ENCODE assay signal across 25 cellular contexts in the genomic region with DNA sequence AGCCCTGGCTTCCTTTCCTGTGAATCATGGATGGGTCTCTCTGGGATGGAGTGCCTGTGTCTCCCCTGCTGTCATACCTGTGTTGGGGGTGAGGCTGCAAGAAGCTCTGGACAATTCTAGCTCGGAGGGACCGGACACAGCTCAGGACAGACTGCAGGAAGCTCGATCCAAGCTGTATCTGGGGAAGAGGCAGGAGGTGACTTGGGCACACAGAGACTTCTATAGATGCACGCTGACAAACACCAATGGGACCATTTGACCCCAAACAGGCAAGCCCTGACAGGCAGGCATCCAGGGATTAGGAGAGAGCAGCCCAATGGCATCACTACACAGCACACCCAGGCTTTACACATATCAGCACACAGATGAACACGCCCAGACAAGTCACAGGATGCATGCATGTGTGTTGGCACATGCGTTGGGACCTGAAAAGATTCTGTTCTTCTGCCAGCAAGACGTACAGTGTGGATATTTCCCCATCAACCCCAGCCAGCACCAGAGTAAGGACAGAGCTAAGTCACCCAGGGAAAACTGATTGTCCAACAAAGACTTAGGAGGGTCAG. TPM values are rescaled to one million over a fixed set of nuclear protein-coding genes. Genes with fewer than 3 reads are reported as not detected.
DNase-seq lines count a peak whose midpoint lies in the region; ATAC-seq and TF ChIP-seq lines count a peak whose summit lies in the region.
"Had no signal": no experiment of that assay in that cellular context is flagged by ENCODE, and none has a peak within 500 bp of the region (broad histone marks: within the 10 kb centered on the region; RNA-seq: fewer than 3 reads in every experiment).

No MANE protein-coding gene starts in this region.

- H4K91ac ChIP-seq in neuronal stem cell (ENCODE audit: low read depth, low read length, poor library complexity), result no peak overlapping the region

- H3K9me3 ChIP-seq in RWPE2 (ENCODE audit: severe bottlenecking) (no peaks in the 10 kb centered on the region), mammary epithelial cell (replicated peaks; ENCODE audit: insufficient read depth, low read length) (no peaks in the 10 kb centered on the region), esophagus (ENCODE audit: control insufficient read depth in 2 of 2, insufficient read depth in 1 of 2, low read depth in 1 of 2, low read length in 1 of 2) (no peaks in the 10 kb centered on the region), neuronal stem cell (replicated peaks in 1 of 2; ENCODE audit: control insufficient read depth in 2 of 2, insufficient read depth in 1 of 2, low read depth in 1 of 2, low read length in 2 of 2) (no peaks in the 10 kb centered on the region)
- H3K9me3 ChIP-seq: SJCRH30 had no signal

- in situ Hi-C loops in mammary epithelial cell (cut with MboI; ENCODE audit: low sequenced_read_pairs in 2 of 2), result no loop called here

- H3K4me1 Mint-ChIP-seq in activated CD4-positive, alpha-beta memory T cell treated with anti-CD3 and anti-CD28 coated beads, Interleukin-2, amount 10 ng/mL, durations not matched to agents 7 days and 5 days, result no peaks in the 10 kb centered on the region
- H3K4me1 Mint-ChIP-seq: CD8-positive, alpha-beta memory T cell had no signal

- H3K36me3 Mint-ChIP-seq in activated CD4-positive, alpha-beta memory T cell treated with anti-CD3 and anti-CD28 coated beads, Interleukin-2, amount 10 ng/mL, durations not matched to agents 7 days and 5 days (ENCODE audit: low read depth), result no peaks in the 10 kb centered on the region
- H3K36me3 Mint-ChIP-seq: CD8-positive, alpha-beta memory T cell had no signal

- 80% methylated on average over 7 of the region's 7 CpGs for WGBS in mammary epithelial cell (ENCODE audit: low coverage, missing lambda C conversion rate)
- WGBS in esophagus, 2 donors, result 55 to 59% methylated on average over 7 of the region's 7 CpGs
- WGBS in neuronal stem cell (ENCODE audit: extremely low coverage in 2 of 2, insufficient read length in 2 of 2, insufficient replicate concordance in 1 of 2), 2 donors, result no CpG with 5 or more reads among the region's 7 CpGs

- intact Hi-C loops in mammary epithelial cell (cut with micrococcal nuclease), result no loop called here

- H3K14ac ChIP-seq in neuronal stem cell (ENCODE audit: low read length), result no peak overlapping the region

- H3K27ac ChIP-seq in RWPE2 (ENCODE audit: poor library complexity, severe bottlenecking), result no peak overlapping the region
- H3K27ac ChIP-seq in mammary epithelial cell (ENCODE audit: insufficient read depth, low read depth, low read length), result no peak overlapping the region
- peak overlapping the region; percentile 71 to 73 for H3K27ac ChIP-seq in esophagus (ENCODE audit: low read depth in 2 of 2, low read length in 1 of 2)
- no peak overlapping the region for H3K27ac ChIP-seq in neuronal stem cell (replicated peaks; ENCODE audit: low read length)
- H3K27ac ChIP-seq: C4-2B, SJCRH30 had no signal

- CTCF ChIA-PET in mammary epithelial cell (lab: Charles Lee; ENCODE audit: low non-redundant PET), result no interaction called here
- CTCF ChIA-PET in activated CD4-positive, alpha-beta memory T cell treated with anti-CD3 and anti-CD28 coated beads, Interleukin-2, amount 10 ng/mL, durations not matched to agents 7 days and 5 days (lab: Charles Lee), result no interaction called here

- H3K9ac ChIP-seq in mammary epithelial cell (ENCODE audit: insufficient read depth, low read length), result no peak overlapping the region
- no peak overlapping the region for H3K9ac ChIP-seq in neuronal stem cell (ENCODE audit: low read depth, low read length, poor library complexity)

- ATAC-seq in RWPE2 (ENCODE audit: low read depth), result peak; percentile 62
- no peak for ATAC-seq in GM21529 (IDR thresholded peaks at IDR 0.05; ENCODE audit: unreplicated experiment)
- no peak for ATAC-seq in HG03139 (IDR thresholded peaks at IDR 0.05; ENCODE audit: unreplicated experiment)
- ATAC-seq: Panc1 had no signal

- no peaks in the 10 kb centered on the region for H3K79me2 ChIP-seq in mammary epithelial cell (ENCODE audit: insufficient read depth, low read length)

- H2AK5ac ChIP-seq in neuronal stem cell (ENCODE audit: low read depth, low read length), result no peak overlapping the region

- peak overlapping the region; percentile 51 for H3K18ac ChIP-seq in neuronal stem cell (ENCODE audit: low read length)

- no peak overlapping the region for H2BK5ac ChIP-seq in neuronal stem cell (ENCODE audit: low read length)

- H3K4ac ChIP-seq in neuronal stem cell (ENCODE audit: low read length), result no peak overlapping the region

- no peak overlapping the region for H3K27ac Mint-ChIP-seq in activated CD4-positive, alpha-beta memory T cell treated with anti-CD3 and anti-CD28 coated beads, Interleukin-2, amount 10 ng/mL, durations not matched to agents 7 days and 5 days
- H3K27ac Mint-ChIP-seq: CD8-positive, alpha-beta memory T cell; H9; HFFc6 had no signal

- dilution Hi-C loops in mammary epithelial cell (cut with HindIII; ENCODE audit: low sequenced_read_pairs), result no loop called here

- H3K27me3 Mint-ChIP-seq in activated CD4-positive, alpha-beta memory T cell treated with anti-CD3 and anti-CD28 coated beads, Interleukin-2, amount 10 ng/mL, durations not matched to agents 7 days and 5 days, result peaks cover 12% of the 10 kb centered on the region

- no peak for TF ChIP-seq CTCF in RWPE2 (IDR thresholded peaks at IDR 0.05; ENCODE audit: poor library complexity, severe bottlenecking)
- TF ChIP-seq CTCF in mammary epithelial cell (conservative IDR thresholded peaks at IDR 0.05 in 1 of 2, IDR thresholded peaks at IDR 0.05 in 1 of 2; ENCODE audit: extremely low read depth in 1 of 2, insufficient read depth in 1 of 2, low read depth in 1 of 2, low read length in 2 of 2), result no peak

- H2AFZ ChIP-seq in mammary epithelial cell (ENCODE audit: low read depth, low read length) (peak overlapping the region; percentile 51), neuronal stem cell (ENCODE audit: low read length) (no peak overlapping the region)

- no peak overlapping the region for H2BK12ac ChIP-seq in neuronal stem cell (ENCODE audit: low read length)

- no peaks in the 10 kb centered on the region for H3K36me3 ChIP-seq in RWPE2 (ENCODE audit: low read depth)
- H3K36me3 ChIP-seq in mammary epithelial cell (ENCODE audit: insufficient read depth, low read length), result no peaks in the 10 kb centered on the region
- H3K36me3 ChIP-seq in esophagus (ENCODE audit: control insufficient read depth in 2 of 2, insufficient read depth in 2 of 2, low read length in 1 of 2), result no peaks in the 10 kb centered on the region
- H3K36me3 ChIP-seq in neuronal stem cell (replicated peaks in 1 of 2; ENCODE audit: control insufficient read depth in 2 of 2, insufficient read depth in 2 of 2, low read length in 2 of 2), result no peaks in the 10 kb centered on the region
- H3K36me3 ChIP-seq: SJCRH30 had no signal

- no peaks in the 10 kb centered on the region for H3K4me1 ChIP-seq in RWPE2 (ENCODE audit: insufficient read depth, poor library complexity, severe bottlenecking)
- H3K4me1 ChIP-seq in mammary epithelial cell (ENCODE audit: insufficient read depth, low read length), result peaks cover 21% of the 10 kb centered on the region
- peaks cover 4 to 20% of the 10 kb centered on the region in 2 donors for H3K4me1 ChIP-seq in esophagus (ENCODE audit: control insufficient read depth in 2 of 2, insufficient read depth in 2 of 2, low read length in 1 of 2)
- no peaks in the 10 kb centered on the region for H3K4me1 ChIP-seq in neuronal stem cell (ENCODE audit: control insufficient read depth in 2 of 2, insufficient read depth in 1 of 2, low read depth in 1 of 2, low read length in 2 of 2)
- H3K4me1 ChIP-seq: SJCRH30 had no signal

- no peaks in the 10 kb centered on the region for H3K9me3 Mint-ChIP-seq in activated CD4-positive, alpha-beta memory T cell treated with anti-CD3 and anti-CD28 coated beads, Interleukin-2, amount 10 ng/mL, durations not matched to agents 7 days and 5 days
- H3K9me3 Mint-ChIP-seq: CD8-positive, alpha-beta memory T cell; H9 had no signal

- no peaks in the 10 kb centered on the region for H3K27me3 ChIP-seq in RWPE2 (ENCODE audit: insufficient read depth, poor library complexity, severe bottlenecking)
- H3K27me3 ChIP-seq in mammary epithelial cell (ENCODE audit: insufficient read depth, low read length), result no peaks in the 10 kb centered on the region
- H3K27me3 ChIP-seq in esophagus (ENCODE audit: control insufficient read depth in 1 of 2, insufficient read depth in 2 of 2, low read length in 2 of 2), result no peaks in the 10 kb centered on the region
- H3K27me3 ChIP-seq in neuronal stem cell (ENCODE audit: control insufficient read depth in 3 of 3, insufficient read depth in 3 of 3, low read depth in 1 of 3, low read length in 3 of 3), result no peaks in the 10 kb centered on the region

- H3K23ac ChIP-seq in neuronal stem cell (ENCODE audit: low read depth, low read length, poor library complexity), result no peak overlapping the region

- H3K4me3 ChIP-seq in RWPE2 (ENCODE audit: severe bottlenecking) (no peak overlapping the region), mammary epithelial cell (replicated peaks in 1 of 3; ENCODE audit: insufficient read depth in 1 of 3, low read depth in 2 of 3, low read length in 3 of 3) (no peak overlapping the region), esophagus (ENCODE audit: low read depth in 1 of 2, low read length in 2 of 2) (no peak overlapping the region), neuronal stem cell (ENCODE audit: low read length in 2 of 2) (no peak overlapping the region)
- H3K4me3 ChIP-seq: SJCRH30 had no signal

- POLR2A ChIA-PET in activated CD4-positive, alpha-beta memory T cell treated with anti-CD3 and anti-CD28 coated beads, Interleukin-2, amount 10 ng/mL, durations not matched to agents 7 days and 5 days (lab: Charles Lee), result no interaction called here

- BruUV-seq in mammary epithelial cell (replicated peaks; lab: Mats Ljungman, UMichigan), result no TSS peak

- no peaks in the 10 kb centered on the region for H4K20me1 ChIP-seq in mammary epithelial cell (ENCODE audit: insufficient read depth, low read length)

- H3K4me2 ChIP-seq in mammary epithelial cell (ENCODE audit: insufficient read depth, low read depth, low read length), result no peak overlapping the region
- H3K4me2 ChIP-seq in neuronal stem cell (ENCODE audit: insufficient read depth, low read length, poor library complexity, severe bottlenecking), result no peak overlapping the region

- DNase-seq in RWPE2 (ENCODE audit: low spot score) (no peak), mammary epithelial cell (no peak), neuronal stem cell (ENCODE audit: low spot score) (no peak), NCI-H2029 treated with DMSO at 0.1 percent for 48 hours (lab: John Stamatoyannopoulos, UW) (no peak)
- DNase-seq in activated CD4-positive, alpha-beta memory T cell treated with anti-CD3 and anti-CD28 coated beads, Interleukin-2, amount 10 ng/mL, durations not matched to agents 7 days and 5 days, result no peak
- DNase-seq: Calu3; CD8-positive, alpha-beta memory T cell; DMS153; H9; HFFc6; KG1; NCI-H1092 treated with DMSO at 0.1 percent for 48 hours; NCI-H1436 treated with DMSO at 0.1 percent for 48 hours; NCI-H1930; NCI-H2227 treated with DMSO at 0.1 percent for 48 hours; NCI-H510A; NCI-H774; SJCRH30 had no signal

- H3K4me3 Mint-ChIP-seq in activated CD4-positive, alpha-beta memory T cell treated with anti-CD3 and anti-CD28 coated beads, Interleukin-2, amount 10 ng/mL, durations not matched to agents 7 days and 5 days, result no peak overlapping the region
- H3K4me3 Mint-ChIP-seq: CD8-positive, alpha-beta memory T cell; H9; HFFc6 had no signal

- no peak overlapping the region for H2BK120ac ChIP-seq in neuronal stem cell (ENCODE audit: low read depth, low read length)

- H2BK15ac ChIP-seq in neuronal stem cell (ENCODE audit: low read length), result no peak overlapping the region

- H4K8ac ChIP-seq in neuronal stem cell (ENCODE audit: low read depth, low read length), result no peak overlapping the region

- no peaks in the 10 kb centered on the region for H3K79me1 ChIP-seq in neuronal stem cell (ENCODE audit: low read depth, low read length)

RNA-seq across cellular contexts. Expression of a gene that starts 4.5 kb away (rescaled TPM):
- total RNA-seq in mammary epithelial cell, result not detected
- polyA plus RNA-seq in mammary epithelial cell (not detected), esophagus (not detected)
- not detected for polyA minus RNA-seq in mammary epithelial cell
- not detected for polyA plus RNA-seq in neuronal stem cell (2013, experiment 1 of 2)
- not detected for polyA plus RNA-seq in neuronal stem cell (2013, experiment 2 of 2)
- not detected for total RNA-seq in activated CD4-positive, alpha-beta memory T cell treated with anti-CD3 and anti-CD28 coated beads, Interleukin-2, amount 10 ng/mL, durations not matched to agents 7 days and 5 days
- total RNA-seq: Calu3; CD8-positive, alpha-beta memory T cell; Daoy; H9; HFFc6; HT1080; SJCRH30 had no signal
- polyA plus RNA-seq: CD8-positive, alpha-beta memory T cell had no signal

RNA-seq across cellular contexts. Expression of a gene that starts 10.2 kb away (rescaled TPM):
- not detected for total RNA-seq in mammary epithelial cell
- polyA plus RNA-seq in mammary epithelial cell, result not detected
- not detected for polyA minus RNA-seq in mammary epithelial cell
- not detected for polyA plus RNA-seq in esophagus
- 0.03 TPM for polyA plus RNA-seq in neuronal stem cell (2013, experiment 1 of 2)
- 0.03 TPM for polyA plus RNA-seq in neuronal stem cell (2013, experiment 2 of 2)
- not detected for total RNA-seq in activated CD4-positive, alpha-beta memory T cell treated with anti-CD3 and anti-CD28 coated beads, Interleukin-2, amount 10 ng/mL, durations not matched to agents 7 days and 5 days
- total RNA-seq: Calu3; CD8-positive, alpha-beta memory T cell; H9; HFFc6; HT1080; SJCRH30 had no signal
- polyA plus RNA-seq: CD8-positive, alpha-beta memory T cell had no signal

RNA-seq across cellular contexts. Expression of a gene that starts 18.4 kb away (rescaled TPM):
- total RNA-seq in mammary epithelial cell, result not detected
- 0.14 TPM for polyA plus RNA-seq in mammary epithelial cell
- polyA minus RNA-seq in mammary epithelial cell, result not detected
- polyA plus RNA-seq in esophagus, result 1 to 10 TPM in 1 of 2 donors, under 1 TPM in 1; 0.61 to 1.7 TPM
- 0.14 TPM for polyA plus RNA-seq in neuronal stem cell (2013, experiment 1 of 2)
- 0.11 TPM for polyA plus RNA-seq in neuronal stem cell (2013, experiment 2 of 2)
- 1 to 10 TPM in 1 of 2 experiments, under 1 TPM in 1; 0.30 to 1.1 TPM for total RNA-seq in activated CD4-positive, alpha-beta memory T cell treated with anti-CD3 and anti-CD28 coated beads, Interleukin-2, amount 10 ng/mL, durations not matched to agents 7 days and 5 days
- total RNA-seq: Calu3, Daoy, HFFc6, HT1080 had no signal
- polyA plus RNA-seq: CD8-positive, alpha-beta memory T cell had no signal

RNA-seq across cellular contexts. Expression of a gene that starts 58.2 kb away (rescaled TPM):
- 1 to 10 TPM in 1 of 2 donors, under 1 TPM in 1; 0.71 to 5.2 TPM for total RNA-seq in mammary epithelial cell
- polyA plus RNA-seq in mammary epithelial cell (2.5 TPM), esophagus (10 to 100 TPM in 1 of 2 donors, 1 to 10 TPM in 1; 2.5 to 10.5 TPM)
- 5.5 TPM for polyA minus RNA-seq in mammary epithelial cell
- polyA plus RNA-seq in neuronal stem cell (2013, experiment 1 of 2), result 0.04 TPM
- polyA plus RNA-seq in neuronal stem cell (2013, experiment 2 of 2), result 0.06 TPM
- not detected for total RNA-seq in activated CD4-positive, alpha-beta memory T cell treated with anti-CD3 and anti-CD28 coated beads, Interleukin-2, amount 10 ng/mL, durations not matched to agents 7 days and 5 days
- total RNA-seq: CD8-positive, alpha-beta memory T cell; Daoy; HFFc6; HT1080; SJCRH30 had no signal
- polyA plus RNA-seq: CD8-positive, alpha-beta memory T cell had no signal

Comparison
In these comparisons a context has a peak if more than half of its experiments do, and no peak if none do; other contexts are left out.
1. H3K27ac ChIP-seq: peak in esophagus (2 of 2); none in RWPE2 (single experiment), mammary epithelial cell (single experiment) and neuronal stem cell (single experiment).